In the genomic region with DNA sequence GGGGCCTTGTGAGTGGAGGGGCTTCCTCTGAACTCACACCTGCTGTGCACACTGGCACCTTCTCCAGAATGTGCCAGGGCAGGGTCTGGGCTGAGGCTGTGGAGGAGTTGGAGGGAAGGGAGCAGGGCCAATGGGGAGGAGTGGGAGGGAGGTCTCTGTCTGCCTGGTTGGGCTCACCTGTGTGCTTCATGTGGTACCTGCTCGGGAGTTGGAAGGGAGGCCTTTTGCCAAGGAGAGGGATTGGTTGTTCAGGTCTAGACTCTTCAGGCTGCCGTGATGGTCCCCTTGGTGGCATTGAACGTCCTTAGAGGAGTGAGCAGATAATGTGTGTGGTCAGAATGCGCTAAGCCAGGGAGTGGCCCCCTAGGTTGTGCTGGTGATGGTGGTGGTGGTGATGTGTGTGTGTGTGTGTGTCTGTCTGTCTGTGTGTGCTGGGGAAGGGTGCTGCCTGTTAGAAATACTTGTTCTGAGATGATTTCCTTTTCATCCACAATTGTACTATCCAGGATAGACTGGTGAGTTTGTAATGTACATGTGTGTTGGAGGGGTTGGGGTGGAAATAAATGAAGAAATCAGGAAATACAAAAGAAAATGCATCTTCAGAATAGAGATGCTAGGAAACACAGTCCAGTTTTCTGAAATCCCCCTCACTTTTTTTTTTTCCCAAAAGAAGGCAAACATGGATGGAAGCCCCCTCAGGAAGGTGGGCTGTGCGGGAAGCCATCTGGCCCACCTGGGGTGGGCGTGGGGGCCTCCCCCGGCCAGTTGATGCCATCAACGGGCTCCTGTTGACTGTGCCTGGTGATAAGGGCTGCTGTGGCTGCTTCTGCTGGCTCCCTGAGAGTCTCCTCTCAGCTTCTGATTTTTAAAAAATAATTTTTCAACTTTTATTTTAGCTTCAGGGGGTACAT, we compare ENCODE assay signal across 1 cellular context.
A peak's percentile ranks its signal among the peaks of the same experiment; 100 is the strongest.
TF ChIP-seq lines count a peak whose summit lies in the region.

No MANE protein-coding gene starts in this region.

TF ChIP-seq in HEK293, 187 proteins besides CTCF, POLR2A, EP300 and RAD21 (continued from another document):
- TF ChIP-seq, protein P1, sequence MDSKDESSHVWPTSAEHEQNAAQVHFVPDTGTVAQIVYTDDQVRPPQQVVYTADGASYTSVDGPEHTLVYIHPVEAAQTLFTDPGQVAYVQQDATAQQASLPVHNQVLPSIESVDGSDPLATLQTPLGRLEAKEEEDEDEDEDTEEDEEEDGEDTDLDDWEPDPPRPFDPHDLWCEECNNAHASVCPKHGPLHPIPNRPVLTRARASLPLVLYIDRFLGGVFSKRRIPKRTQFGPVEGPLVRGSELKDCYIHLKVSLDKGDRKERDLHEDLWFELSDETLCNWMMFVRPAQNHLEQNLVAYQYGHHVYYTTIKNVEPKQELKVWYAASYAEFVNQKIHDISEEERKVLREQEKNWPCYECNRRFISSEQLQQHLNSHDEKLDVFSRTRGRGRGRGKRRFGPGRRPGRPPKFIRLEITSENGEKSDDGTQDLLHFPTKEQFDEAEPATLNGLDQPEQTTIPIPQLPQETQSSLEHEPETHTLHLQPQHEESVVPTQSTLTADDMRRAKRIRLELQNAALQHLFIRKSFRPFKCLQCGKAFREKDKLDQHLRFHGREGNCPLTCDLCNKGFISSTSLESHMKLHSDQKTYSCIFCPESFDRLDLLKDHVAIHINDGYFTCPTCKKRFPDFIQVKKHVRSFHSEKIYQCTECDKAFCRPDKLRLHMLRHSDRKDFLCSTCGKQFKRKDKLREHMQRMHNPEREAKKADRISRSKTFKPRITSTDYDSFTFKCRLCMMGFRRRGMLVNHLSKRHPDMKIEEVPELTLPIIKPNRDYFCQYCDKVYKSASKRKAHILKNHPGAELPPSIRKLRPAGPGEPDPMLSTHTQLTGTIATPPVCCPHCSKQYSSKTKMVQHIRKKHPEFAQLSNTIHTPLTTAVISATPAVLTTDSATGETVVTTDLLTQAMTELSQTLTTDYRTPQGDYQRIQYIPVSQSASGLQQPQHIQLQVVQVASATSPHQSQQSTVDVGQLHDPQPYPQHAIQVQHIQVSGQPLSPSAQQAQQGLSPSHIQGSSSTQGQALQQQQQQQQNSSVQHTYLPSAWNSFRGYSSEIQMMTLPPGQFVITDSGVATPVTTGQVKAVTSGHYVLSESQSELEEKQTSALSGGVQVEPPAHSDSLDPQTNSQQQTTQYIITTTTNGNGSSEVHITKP (tag by site-specific recombination; IDR thresholded peaks at IDR 0.05): peak; percentile 28
- 0 out of 2 replicates have a peak, but pooled peaks have one; percentile 9 for TF ChIP-seq ZBTB1 (tag by site-specific recombination; IDR thresholded peaks at IDR 0.05)
- TF ChIP-seq, protein P2, sequence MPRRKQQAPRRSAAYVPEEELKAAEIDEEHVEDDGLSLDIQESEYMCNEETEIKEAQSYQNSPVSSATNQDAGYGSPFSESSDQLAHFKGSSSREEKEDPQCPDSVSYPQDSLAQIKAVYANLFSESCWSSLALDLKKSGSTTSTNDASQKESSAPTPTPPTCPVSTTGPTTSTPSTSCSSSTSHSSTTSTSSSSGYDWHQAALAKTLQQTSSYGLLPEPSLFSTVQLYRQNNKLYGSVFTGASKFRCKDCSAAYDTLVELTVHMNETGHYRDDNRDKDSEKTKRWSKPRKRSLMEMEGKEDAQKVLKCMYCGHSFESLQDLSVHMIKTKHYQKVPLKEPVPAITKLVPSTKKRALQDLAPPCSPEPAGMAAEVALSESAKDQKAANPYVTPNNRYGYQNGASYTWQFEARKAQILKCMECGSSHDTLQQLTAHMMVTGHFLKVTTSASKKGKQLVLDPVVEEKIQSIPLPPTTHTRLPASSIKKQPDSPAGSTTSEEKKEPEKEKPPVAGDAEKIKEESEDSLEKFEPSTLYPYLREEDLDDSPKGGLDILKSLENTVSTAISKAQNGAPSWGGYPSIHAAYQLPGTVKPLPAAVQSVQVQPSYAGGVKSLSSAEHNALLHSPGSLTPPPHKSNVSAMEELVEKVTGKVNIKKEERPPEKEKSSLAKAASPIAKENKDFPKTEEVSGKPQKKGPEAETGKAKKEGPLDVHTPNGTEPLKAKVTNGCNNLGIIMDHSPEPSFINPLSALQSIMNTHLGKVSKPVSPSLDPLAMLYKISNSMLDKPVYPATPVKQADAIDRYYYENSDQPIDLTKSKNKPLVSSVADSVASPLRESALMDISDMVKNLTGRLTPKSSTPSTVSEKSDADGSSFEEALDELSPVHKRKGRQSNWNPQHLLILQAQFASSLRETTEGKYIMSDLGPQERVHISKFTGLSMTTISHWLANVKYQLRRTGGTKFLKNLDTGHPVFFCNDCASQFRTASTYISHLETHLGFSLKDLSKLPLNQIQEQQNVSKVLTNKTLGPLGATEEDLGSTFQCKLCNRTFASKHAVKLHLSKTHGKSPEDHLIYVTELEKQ (tag by site-specific recombination; IDR thresholded peaks at IDR 0.05; ENCODE audit: borderline replicate concordance): peak; percentile 7; the same call in 1 of the 2 replicates
- TF ChIP-seq, protein P3, sequence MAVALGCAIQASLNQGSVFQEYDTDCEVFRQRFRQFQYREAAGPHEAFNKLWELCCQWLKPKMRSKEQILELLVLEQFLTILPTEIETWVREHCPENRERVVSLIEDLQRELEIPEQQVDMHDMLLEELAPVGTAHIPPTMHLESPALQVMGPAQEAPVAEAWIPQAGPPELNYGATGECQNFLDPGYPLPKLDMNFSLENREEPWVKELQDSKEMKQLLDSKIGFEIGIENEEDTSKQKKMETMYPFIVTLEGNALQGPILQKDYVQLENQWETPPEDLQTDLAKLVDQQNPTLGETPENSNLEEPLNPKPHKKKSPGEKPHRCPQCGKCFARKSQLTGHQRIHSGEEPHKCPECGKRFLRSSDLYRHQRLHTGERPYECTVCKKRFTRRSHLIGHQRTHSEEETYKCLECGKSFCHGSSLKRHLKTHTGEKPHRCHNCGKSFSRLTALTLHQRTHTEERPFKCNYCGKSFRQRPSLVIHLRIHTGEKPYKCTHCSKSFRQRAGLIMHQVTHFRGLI (tag by site-specific recombination; IDR thresholded peaks at IDR 0.05): peak; percentile 77; the same call in 1 of the 2 replicates
- no peak for TF ChIP-seq ZNF585B (tag by site-specific recombination; IDR thresholded peaks at IDR 0.05)
- peak; percentile 88; the same call in 1 of the 2 replicates for TF ChIP-seq ZNF600 (tag by site-specific recombination; IDR thresholded peaks at IDR 0.05)
- no peak for TF ChIP-seq KLF9 (tag by site-specific recombination; IDR thresholded peaks at IDR 0.05; ENCODE audit: low read depth)
- peak; percentile 99 for TF ChIP-seq GLIS1 (tag by site-specific recombination; IDR thresholded peaks at IDR 0.05)
- peak; percentile 68 for TF ChIP-seq GLIS2 (tag by site-specific recombination; IDR thresholded peaks at IDR 0.05)
- TF ChIP-seq ZFHX2 (tag by site-specific recombination; conservative IDR thresholded peaks at IDR 0.05): peak; percentile 77
- TF ChIP-seq, protein P4, sequence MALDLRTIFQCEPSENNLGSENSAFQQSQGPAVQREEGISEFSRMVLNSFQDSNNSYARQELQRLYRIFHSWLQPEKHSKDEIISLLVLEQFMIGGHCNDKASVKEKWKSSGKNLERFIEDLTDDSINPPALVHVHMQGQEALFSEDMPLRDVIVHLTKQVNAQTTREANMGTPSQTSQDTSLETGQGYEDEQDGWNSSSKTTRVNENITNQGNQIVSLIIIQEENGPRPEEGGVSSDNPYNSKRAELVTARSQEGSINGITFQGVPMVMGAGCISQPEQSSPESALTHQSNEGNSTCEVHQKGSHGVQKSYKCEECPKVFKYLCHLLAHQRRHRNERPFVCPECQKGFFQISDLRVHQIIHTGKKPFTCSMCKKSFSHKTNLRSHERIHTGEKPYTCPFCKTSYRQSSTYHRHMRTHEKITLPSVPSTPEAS (tag by site-specific recombination; IDR thresholded peaks at IDR 0.05): peak; percentile 85
- no peak for TF ChIP-seq ZNF48 (tag by site-specific recombination; IDR thresholded peaks at IDR 0.05)
- TF ChIP-seq KLF1 (tag by site-specific recombination; IDR thresholded peaks at IDR 0.05): peak; percentile 66
- TF ChIP-seq, protein P5, sequence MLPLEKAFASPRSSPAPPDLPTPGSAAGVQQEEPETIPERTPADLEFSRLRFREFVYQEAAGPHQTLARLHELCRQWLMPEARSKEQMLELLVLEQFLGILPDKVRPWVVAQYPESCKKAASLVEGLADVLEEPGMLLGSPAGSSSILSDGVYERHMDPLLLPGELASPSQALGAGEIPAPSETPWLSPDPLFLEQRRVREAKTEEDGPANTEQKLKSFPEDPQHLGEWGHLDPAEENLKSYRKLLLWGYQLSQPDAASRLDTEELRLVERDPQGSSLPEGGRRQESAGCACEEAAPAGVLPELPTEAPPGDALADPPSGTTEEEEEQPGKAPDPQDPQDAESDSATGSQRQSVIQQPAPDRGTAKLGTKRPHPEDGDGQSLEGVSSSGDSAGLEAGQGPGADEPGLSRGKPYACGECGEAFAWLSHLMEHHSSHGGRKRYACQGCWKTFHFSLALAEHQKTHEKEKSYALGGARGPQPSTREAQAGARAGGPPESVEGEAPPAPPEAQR (tag by site-specific recombination; IDR thresholded peaks at IDR 0.05): no peak
